In genomic region chr12:65824314-65824563, GRCh38 we compare ENCODE assay signal across 1 cellular context.
TF ChIP-seq lines count a peak whose summit lies in the region.

TSS of gene HMGA2 (plus strand) at chr12:65824483. CDS start at chr12:65825271, 788 bp downstream.

TF ChIP-seq in SK-N-SH treated with all-trans-retinoic acid at 6 μM for 48 hours, 23 proteins besides CTCF, POLR2A, EP300 and RAD21 (continued from another document):
- TF ChIP-seq POU6F1 (CRISPR knock-in tag; IDR thresholded peaks at IDR 0.05; ENCODE audit: borderline replicate concordance, low read depth), result no peak
- TF ChIP-seq ZFP30 (CRISPR knock-in tag; IDR thresholded peaks at IDR 0.05), result no peak
- TF ChIP-seq ZC3H10 (CRISPR knock-in tag; IDR thresholded peaks at IDR 0.05), result no peak
- TF ChIP-seq ARNTL (CRISPR knock-in tag; IDR thresholded peaks at IDR 0.05; ENCODE audit: borderline replicate concordance, low read depth), result no peak
- TF ChIP-seq PATZ1 (CRISPR knock-in tag; IDR thresholded peaks at IDR 0.05; ENCODE audit: borderline replicate concordance), result no peak
- TF ChIP-seq PPARA (CRISPR knock-in tag; IDR thresholded peaks at IDR 0.05; ENCODE audit: borderline replicate concordance), result no peak
